13 cellular contexts compared by ENCODE assay signal in genomic region chr12:42090899-42091298, GRCh38. TPM values are rescaled to one million over a fixed set of nuclear protein-coding genes. Genes with fewer than 3 reads are reported as not detected.
DNase-seq lines count a peak whose midpoint lies in the region; ATAC-seq, FAIRE-seq and TF ChIP-seq lines count a peak whose summit lies in the region.
"Had no signal": no experiment of that assay in that cellular context is flagged by ENCODE, and none has a peak within 500 bp of the region (broad histone marks: within the 10 kb centered on the region; RNA-seq: fewer than 3 reads in every experiment).

No MANE protein-coding gene starts in this region.

- H3K79me2 ChIP-seq in keratinocyte (ENCODE audit: control insufficient read depth, insufficient read depth, low read length): no peaks in the 10 kb centered on the region

- no peak overlapping the region for H3K4me3 ChIP-seq in AG04450 (ENCODE audit: low read depth, low read length)
- H3K4me3 ChIP-seq in bronchial epithelial cell (ENCODE audit: low read depth, low read length): no peak overlapping the region
- no peak overlapping the region for H3K4me3 ChIP-seq in keratinocyte (ENCODE audit: control insufficient read depth in 2 of 3, extremely low read depth in 1 of 3, insufficient read depth in 2 of 3, low read depth in 1 of 3, low read length in 3 of 3)

- DNase-seq in AG04450 (ENCODE audit: low read depth, low spot score) (peak; percentile 11), HT1080 (ENCODE audit: low read depth) (peak; percentile 67), bronchial epithelial cell (ENCODE audit: low read depth) (peak; percentile 69), keratinocyte (ENCODE audit: low read depth, low spot score) (no peak), NCI-H2107 treated with DMSO at 0.1 percent for 48 hours (lab: John Stamatoyannopoulos, UW; ENCODE audit: unreplicated experiment) (no peak), pons (ENCODE audit: low spot score) (no peak)
- DNase-seq in activated T-cell treated with anti-CD3 and anti-CD28 coated beads, Interleukin-2, amount 50 U/mL, for 24 hours: no peak
- DNase-seq: activated CD4-positive, alpha-beta memory T cell treated with anti-CD3 and anti-CD28 coated beads, Interleukin-2, amount 10 ng/mL, durations not matched to agents 7 days and 5 days; activated naive CD4-positive, alpha-beta T cell treated with Interleukin-2 at 50 U/mL for 16 hours; BE2C had no signal

- FAIRE-seq in bronchial epithelial cell (lab: Jason Lieb, UNC) (no peak), keratinocyte (lab: Jason Lieb, UNC) (no peak)
- FAIRE-seq: colon had no signal

- H3K27ac Mint-ChIP-seq in activated T-cell treated with anti-CD3 and anti-CD28 coated beads, Interleukin-2, amount 50 U/mL, for 24 hours: no peak overlapping the region
- H3K27ac Mint-ChIP-seq: activated CD4-positive, alpha-beta memory T cell treated with anti-CD3 and anti-CD28 coated beads, Interleukin-2, amount 10 ng/mL, durations not matched to agents 7 days and 5 days had no signal

- H3K4me1 Mint-ChIP-seq in activated T-cell treated with anti-CD3 and anti-CD28 coated beads, Interleukin-2, amount 50 U/mL, for 24 hours (ENCODE audit: low read depth): peaks cover 27% of the 10 kb centered on the region

- no peak overlapping the region for H3K4me3 Mint-ChIP-seq in activated T-cell treated with anti-CD3 and anti-CD28 coated beads, Interleukin-2, amount 50 U/mL, for 24 hours
- H3K4me3 Mint-ChIP-seq: activated CD4-positive, alpha-beta memory T cell treated with anti-CD3 and anti-CD28 coated beads, Interleukin-2, amount 10 ng/mL, durations not matched to agents 7 days and 5 days had no signal

- H3K9me3 ChIP-seq in AG04450 (ENCODE audit: control insufficient read depth, insufficient read depth, low read length) (no peaks in the 10 kb centered on the region), keratinocyte (ENCODE audit: control insufficient read depth, low read depth, low read length) (no peaks in the 10 kb centered on the region)
- H3K9me3 ChIP-seq: BE2C, neutrophil had no signal

- ATAC-seq in GM18907 (IDR thresholded peaks at IDR 0.05; ENCODE audit: unreplicated experiment): no peak

- no peaks in the 10 kb centered on the region for H3K36me3 ChIP-seq in bronchial epithelial cell (ENCODE audit: control insufficient read depth, insufficient read depth, low read length)
- H3K36me3 ChIP-seq in keratinocyte (ENCODE audit: control insufficient read depth in 2 of 2, extremely low read depth in 1 of 2, insufficient read depth in 2 of 2, low read length in 2 of 2): no peaks in the 10 kb centered on the region
- H3K36me3 ChIP-seq: BE2C had no signal

- H3K9me1 ChIP-seq in keratinocyte (ENCODE audit: control insufficient read depth, extremely low read depth, insufficient read depth, low read length): peaks cover 2% of the 10 kb centered on the region

- no peaks in the 10 kb centered on the region for H4K20me1 ChIP-seq in keratinocyte (ENCODE audit: control insufficient read depth, extremely low read depth, insufficient read depth, low read length)

- CTCF ChIA-PET in AG04450 (lab: Charles Lee): interaction anchor here (2.0 kb wide), 1 partner anchor 66 kb away, joined by 6 read pairs; no protein-coding TSS in a partner anchor

- peak overlapping the region; percentile 13 for H3K4me2 ChIP-seq in keratinocyte (ENCODE audit: control insufficient read depth, extremely low read depth, insufficient read depth, low read depth, low read length)

- no peak overlapping the region for H2AFZ ChIP-seq in keratinocyte (ENCODE audit: control insufficient read depth, low read length)

- H3K9ac ChIP-seq in keratinocyte (ENCODE audit: control insufficient read depth, extremely low read depth, insufficient read depth, low read length): no peak overlapping the region

- peaks cover 11% of the 10 kb centered on the region for H3K4me1 ChIP-seq in keratinocyte (ENCODE audit: control insufficient read depth, extremely low read depth, insufficient read depth, low read length)
- H3K4me1 ChIP-seq: BE2C had no signal

- POLR2A ChIA-PET in AG04450 (lab: Yijun Ruan, JAX): no interaction called here

- H3K9me3 Mint-ChIP-seq in activated T-cell treated with anti-CD3 and anti-CD28 coated beads, Interleukin-2, amount 50 U/mL, for 24 hours: no peaks in the 10 kb centered on the region
- H3K9me3 Mint-ChIP-seq: activated CD4-positive, alpha-beta memory T cell treated with anti-CD3 and anti-CD28 coated beads, Interleukin-2, amount 10 ng/mL, durations not matched to agents 7 days and 5 days had no signal

- H3K27me3 Mint-ChIP-seq in activated T-cell treated with anti-CD3 and anti-CD28 coated beads, Interleukin-2, amount 50 U/mL, for 24 hours: no peaks in the 10 kb centered on the region
- H3K27me3 Mint-ChIP-seq: activated CD4-positive, alpha-beta memory T cell treated with anti-CD3 and anti-CD28 coated beads, Interleukin-2, amount 10 ng/mL, durations not matched to agents 7 days and 5 days had no signal

- H3K27ac ChIP-seq in AG04450 (ENCODE audit: low read depth, low read length): no peak overlapping the region
- H3K27ac ChIP-seq in keratinocyte (ENCODE audit: control insufficient read depth, insufficient read depth, low read length): no peak overlapping the region
- H3K27ac ChIP-seq: neutrophil had no signal

- TF ChIP-seq CTCF in AG04450 (IDR thresholded peaks at IDR 0.05; ENCODE audit: low read depth, low read length): no peak
- no peak for TF ChIP-seq CTCF in bronchial epithelial cell (IDR thresholded peaks at IDR 0.05; ENCODE audit: insufficient read depth, low read length, severe bottlenecking)
- TF ChIP-seq CTCF in keratinocyte (optimal IDR thresholded peaks at IDR 0.05 in 1 of 3, IDR thresholded peaks at IDR 0.05 in 1 of 3, conservative IDR thresholded peaks at IDR 0.05 in 1 of 3; ENCODE audit: extremely low read depth in 1 of 3, insufficient read depth in 2 of 3, low read length in 3 of 3): no peak

- H3K27me3 ChIP-seq in AG04450 (ENCODE audit: control insufficient read depth, insufficient read depth, low read length) (no peaks in the 10 kb centered on the region), bronchial epithelial cell (ENCODE audit: control insufficient read depth, insufficient read depth, low read length) (no peaks in the 10 kb centered on the region), keratinocyte (ENCODE audit: control insufficient read depth, extremely low read depth, insufficient read depth, low read length) (no peaks in the 10 kb centered on the region)
- H3K27me3 ChIP-seq: BE2C, neutrophil had no signal

- H3K36me3 Mint-ChIP-seq in activated T-cell treated with anti-CD3 and anti-CD28 coated beads, Interleukin-2, amount 50 U/mL, for 24 hours (ENCODE audit: low read depth): peaks cover 59% of the 10 kb centered on the region

- dilution Hi-C loops in keratinocyte (cut with MboI; ENCODE audit: extremely low pct_ligation_motif_present, low sequenced_read_pairs): no loop called here

RNA-seq across cellular contexts. Expression of gene GXYLT1, which starts 53.8 kb away (rescaled TPM):
- 13.4 and 20.6 TPM in 2 replicates for polyA plus RNA-seq in AG04450 (2011; rRNA removed)
- polyA minus RNA-seq in AG04450 (2011; rRNA and poly(A)+ RNA removed): 6.2 and 12.5 TPM in 2 replicates
- 12.8 and 14.5 TPM in 2 replicates for total RNA-seq in HT1080 (2014; rRNA removed; shearing (Covaris generic))
- polyA plus RNA-seq in HT1080 (2015; cell fraction: cytosol; rRNA removed): 21.0 and 21.7 TPM in 2 replicates
- 25.1 and 26.5 TPM in 2 replicates for polyA plus RNA-seq in HT1080 (2015; cell fraction: nucleus; rRNA removed)
- 8.3 and 9.2 TPM in 2 replicates for total RNA-seq in bronchial epithelial cell
- polyA plus RNA-seq in keratinocyte: 4.3 to 8.1 TPM (median 5.3 TPM) in 3 replicates
- polyA plus RNA-seq in keratinocyte (2011; ENCODE audit: low read depth): 9.7 TPM
- polyA plus RNA-seq in keratinocyte (2011; cell fraction: cytosol; rRNA removed): 1.7 and 4.3 TPM in 2 replicates
- 7.2 and 11.0 TPM in 2 replicates for polyA plus RNA-seq in keratinocyte (2011; cell fraction: nucleus; rRNA removed)
- 3.7 and 4.9 TPM in 2 replicates for polyA plus RNA-seq in keratinocyte (2012; ENCODE audit: low replicate concordance)
- 0.52 to 9.9 TPM (median 3.5 TPM) in 3 replicates for polyA minus RNA-seq in keratinocyte
- polyA minus RNA-seq in keratinocyte (2011; cell fraction: cytosol; rRNA and poly(A)+ RNA removed): 2.5 TPM
- polyA minus RNA-seq in keratinocyte (2011; cell fraction: nucleus; rRNA and poly(A)+ RNA removed): 8.7 and 16.1 TPM in 2 replicates

Comparison
In these comparisons a context has a peak if more than half of its experiments do, and no peak if none do; other contexts are left out.
1. DNase-seq: peak in AG04450 (single experiment), HT1080 (single experiment) and bronchial epithelial cell (single experiment); none in keratinocyte (single experiment), activated T-cell treated with anti-CD3 and anti-CD28 coated beads, Interleukin-2, amount 50 U/mL, for 24 hours (single experiment), NCI-H2107 treated with DMSO at 0.1 percent for 48 hours (single experiment) and pons (single experiment).